ENCODE assay signal across 32 cellular contexts in the genomic region with DNA sequence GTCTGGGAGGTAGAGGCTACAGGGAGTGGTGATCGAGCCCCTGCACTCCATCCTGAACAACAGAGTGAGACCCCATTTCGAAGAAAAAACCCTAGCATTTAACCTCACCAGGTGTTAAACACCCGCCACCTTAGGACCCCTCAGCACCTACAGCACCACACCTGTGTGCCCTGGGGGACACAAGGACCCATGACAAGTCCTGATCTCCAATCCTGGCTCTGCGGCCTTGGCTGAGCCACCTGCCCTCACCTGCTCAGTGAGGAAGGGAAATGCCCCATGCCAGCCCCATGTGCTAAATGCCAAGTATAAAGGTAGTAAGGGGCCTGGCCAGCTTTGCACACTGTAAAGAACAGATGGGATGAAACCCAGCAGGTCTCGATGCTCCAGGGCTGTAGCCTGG.
"Had no signal": no experiment of that assay in that cellular context is flagged by ENCODE, and none has a peak within 500 bp of the region (broad histone marks: within the 10 kb centered on the region; RNA-seq: fewer than 3 reads in every experiment).

No MANE protein-coding gene starts in this region.

- H3K4me3 Mint-ChIP-seq: mesothelial cell of epicardium; naive B cell; natural killer cell treated with Interleukin-12 subunit alpha and Interleukin-12 subunit beta and Interleukin-15 and Interleukin-18, amount 100 ng/mL, for 72 hours; neural crest cell; stimulated activated memory B cell treated with anti-CD40 and anti-IgM and Interleukin-4, amounts not matched to agents 10 μg/mL and 1 μg/mL and 100 μg/mL, for 72 hours; type B pancreatic cell had no signal

- H3K4me3 ChIP-seq: coronary artery, esophagus squamous epithelium, heart right ventricle, left lung, mucosa of descending colon, ovary, psoas muscle, skin epidermis, spleen, testis, tibial artery had no signal

- H3K27me3 ChIP-seq: esophagus squamous epithelium, heart right ventricle, left lung, ovary, spleen, testis, tibial artery had no signal

- H3K27ac Mint-ChIP-seq: mesothelial cell of epicardium; naive B cell; natural killer cell treated with Interleukin-12 subunit alpha and Interleukin-12 subunit beta and Interleukin-15 and Interleukin-18, amount 100 ng/mL, for 72 hours; stimulated activated memory B cell treated with anti-CD40 and anti-IgM and Interleukin-4, amounts not matched to agents 10 μg/mL and 1 μg/mL and 100 μg/mL, for 72 hours; type B pancreatic cell had no signal

- H3K4me1 Mint-ChIP-seq: mesothelial cell of epicardium; naive B cell; neural crest cell; stimulated activated memory B cell treated with anti-CD40 and anti-IgM and Interleukin-4, amounts not matched to agents 10 μg/mL and 1 μg/mL and 100 μg/mL, for 72 hours had no signal

- H3K27me3 Mint-ChIP-seq: naive B cell; natural killer cell treated with Interleukin-12 subunit alpha and Interleukin-12 subunit beta and Interleukin-15 and Interleukin-18, amount 100 ng/mL, for 72 hours; stimulated activated memory B cell treated with anti-CD40 and anti-IgM and Interleukin-4, amounts not matched to agents 10 μg/mL and 1 μg/mL and 100 μg/mL, for 72 hours; type B pancreatic cell had no signal

- H3K9me3 ChIP-seq: esophagus squamous epithelium, heart right ventricle, left lung, mucosa of descending colon, ovary, psoas muscle, spleen, testis, tibial artery had no signal

- ATAC-seq: heart right ventricle; left cardiac atrium; left lung; mucosa of descending colon; psoas muscle; stimulated activated memory B cell treated with anti-CD40 and anti-IgM and Interleukin-4, amounts not matched to agents 10 μg/mL and 1 μg/mL and 100 μg/mL, for 72 hours; stimulated activated naive CD8-positive, alpha-beta T cell treated with anti-CD3 and anti-CD28 coated beads, Interleukin-15, Interleukin-2, amounts not matched to agents 100 U/mL and 50 U/mL, for 24 hours had no signal

- H3K27ac ChIP-seq: coronary artery, esophagus squamous epithelium, heart right ventricle, left lung, ovary, psoas muscle, skin epidermis, spleen, testis, tibial artery had no signal

- H3K4me1 ChIP-seq: left lung, psoas muscle, testis, tibial artery had no signal

- H3K9me3 Mint-ChIP-seq: mesothelial cell of epicardium; naive B cell; natural killer cell treated with Interleukin-12 subunit alpha and Interleukin-12 subunit beta and Interleukin-15 and Interleukin-18, amount 100 ng/mL, for 72 hours; neural crest cell; stimulated activated memory B cell treated with anti-CD40 and anti-IgM and Interleukin-4, amounts not matched to agents 10 μg/mL and 1 μg/mL and 100 μg/mL, for 72 hours; type B pancreatic cell had no signal

- H3K36me3 ChIP-seq: ovary had no signal

- FAIRE-seq: endothelial cell of umbilical vein, islet of Langerhans had no signal

- DNase-seq: dermis blood vessel endothelial cell; effector memory CD4-positive, alpha-beta T cell; erythroblast; esophagus squamous epithelium; foreskin melanocyte; glutamatergic neuron; heart right ventricle; hippocampal formation; left cardiac atrium; left lung; mesenchymal stem cell; mucosa of descending colon; naive B cell; nucleus accumbens; ovary; psoas muscle; right cardiac atrium; spleen; stimulated activated CD4-positive, alpha-beta T cell treated with anti-CD3 and anti-CD28 coated beads, Interleukin-4, amount 100 ng/mL, for 4 hours; stimulated activated naive CD8-positive, alpha-beta T cell treated with anti-CD3 and anti-CD28 coated beads, Interleukin-15, Interleukin-2, amounts not matched to agents 100 U/mL and 50 U/mL, for 24 hours; substantia nigra; testis; tibial artery had no signal

- H3K36me3 Mint-ChIP-seq: natural killer cell treated with Interleukin-12 subunit alpha and Interleukin-12 subunit beta and Interleukin-15 and Interleukin-18, amount 100 ng/mL, for 72 hours; type B pancreatic cell had no signal
